Comparison of ENCODE assay signal across 5 cellular contexts in the genomic region with DNA sequence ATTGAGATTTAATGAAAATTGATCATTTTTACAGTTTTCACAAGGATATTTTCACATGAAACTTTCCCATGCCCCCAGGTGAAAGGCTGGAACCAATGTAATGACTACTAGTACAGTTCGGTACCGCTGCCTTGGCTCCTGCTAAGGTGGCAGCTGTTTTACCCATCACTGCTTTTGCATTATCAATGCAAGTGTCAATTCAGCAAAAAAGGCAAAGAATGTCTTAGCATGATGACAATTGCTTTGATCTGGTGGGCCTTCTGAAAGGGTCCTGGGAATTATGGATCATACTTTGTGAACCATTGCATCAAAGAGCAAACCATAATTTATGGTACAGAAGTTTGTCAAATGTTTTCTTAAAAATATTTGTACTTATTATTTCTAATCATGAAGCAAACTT.
"Had no signal": no experiment of that assay in that cellular context is flagged by ENCODE, and none has a peak within 500 bp of the region (broad histone marks: within the 10 kb centered on the region; RNA-seq: fewer than 3 reads in every experiment).

No MANE protein-coding gene starts in this region.

- DNase-seq: GDM1, GF-D8 had no signal

- FAIRE-seq: G401.6, GM12891, GM18507 had no signal
